25 cellular contexts compared by ENCODE assay signal in the genomic region with DNA sequence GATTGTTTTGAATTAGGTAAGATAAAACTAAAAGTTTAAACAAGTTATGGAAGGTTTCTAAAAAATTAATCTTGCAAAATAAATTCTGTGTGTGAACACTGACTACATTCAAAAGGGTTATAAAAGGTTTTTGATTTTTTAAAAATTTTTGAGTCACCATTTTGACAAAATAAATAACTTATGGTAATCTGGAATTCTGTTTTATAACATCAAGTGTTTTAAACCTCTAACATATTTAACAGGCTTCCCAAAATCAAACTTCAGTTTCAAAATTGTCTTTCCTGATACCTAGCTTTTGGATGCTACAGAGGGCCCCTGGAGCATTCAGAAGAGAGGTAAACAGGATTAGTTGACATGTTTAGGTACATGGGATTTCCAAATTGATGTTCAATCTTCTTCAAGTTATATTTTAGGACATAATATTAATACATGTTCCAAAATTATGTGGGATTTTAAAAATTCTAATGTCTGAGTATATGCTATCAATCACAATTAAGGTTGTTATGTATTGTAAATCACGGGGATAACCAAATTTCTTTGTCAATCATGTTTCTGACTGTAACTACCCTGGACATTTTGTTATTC. TPM values are rescaled to one million over a fixed set of nuclear protein-coding genes. Genes with fewer than 3 reads are reported as not detected.
"Had no signal": no experiment of that assay in that cellular context is flagged by ENCODE, and none has a peak within 500 bp of the region (broad histone marks: within the 10 kb centered on the region; RNA-seq: fewer than 3 reads in every experiment).

No MANE protein-coding gene starts in this region.

- H3K4me1 Mint-ChIP-seq: T-cell had no signal

- H3K9ac ChIP-seq: SK-N-SH had no signal

- H3K36me3 ChIP-seq: MG63 had no signal

- H3K9me2 ChIP-seq: SK-N-SH had no signal

- H3K36me3 Mint-ChIP-seq: T-cell had no signal

- ATAC-seq: Panc1, PC-3, T-cell had no signal

- H3K4me2 ChIP-seq: SK-N-SH had no signal

- DNase-seq: KG1; MG63; NCI-H1092; NCI-H1417 treated with DMSO at 0.1 percent for 48 hours; NCI-H146; NCI-H1694 treated with DMSO at 0.1 percent for 48 hours; NCI-H1930; NCI-H2081; NCI-H2107; NCI-H345; NCI-H446 treated with DMSO at 0.1 percent for 48 hours; NCI-H510A treated with DMSO at 0.1 percent for 48 hours; NCI-H526; NCI-H748 treated with DMSO at 0.1 percent for 48 hours; NK-92 treated with Interleukin-12 subunit alpha and Interleukin-12 subunit beta, amount 100 ng/mL, for 24 hours; PC-3; SHP77; SK-N-SH; SW 1271; T-cell had no signal

- H3K4me3 Mint-ChIP-seq: T-cell had no signal

- H3K4me3 ChIP-seq: MG63 had no signal

- H3K27ac Mint-ChIP-seq: T-cell had no signal

- H3K27ac ChIP-seq: RWPE1 had no signal

- H3K27me3 ChIP-seq: MG63 had no signal

RNA-seq across cellular contexts. Expression of a gene that starts 8.1 kb away (rescaled TPM):
- total RNA-seq: HT-29, OCI-LY7, PC-3, SK-MEL-5 had no signal

RNA-seq across cellular contexts. Expression of a gene that starts 34.4 kb away (rescaled TPM):
- total RNA-seq: HT-29, OCI-LY7 had no signal

RNA-seq across cellular contexts. Expression of a gene that starts 50.9 kb away (rescaled TPM):
- total RNA-seq: HT-29, OCI-LY7, PC-3, T-cell had no signal
- polyA plus RNA-seq: SK-N-SH had no signal
